Comparison of ENCODE assay signal across 1 cellular context in the genomic region with DNA sequence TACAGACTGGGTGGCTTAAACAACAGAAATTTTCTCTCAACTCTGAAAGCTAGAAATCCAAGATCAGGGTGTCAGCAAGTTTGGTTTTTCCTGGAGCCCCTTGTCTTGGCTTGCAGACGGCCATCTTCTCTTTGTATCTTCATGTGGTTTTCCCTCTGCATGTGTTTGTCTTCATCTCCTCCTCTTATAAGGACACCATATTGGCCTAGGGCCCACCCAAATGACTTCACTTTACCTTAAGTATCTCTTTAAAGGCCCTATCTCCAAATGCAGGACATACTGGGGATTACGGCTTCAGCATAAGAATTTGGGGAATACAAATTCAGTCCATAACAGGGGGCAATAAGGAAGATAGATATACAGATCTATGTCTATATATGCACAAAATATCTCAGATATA.
A peak's percentile ranks its signal among the peaks of the same experiment; 100 is the strongest.
TF ChIP-seq lines count a peak whose summit lies in the region.

No MANE protein-coding gene starts in this region.

TF ChIP-seq in K562, 482 proteins besides CTCF, POLR2A, EP300 and RAD21 (continued from another document and continues in another):
- TF ChIP-seq, protein P1, sequence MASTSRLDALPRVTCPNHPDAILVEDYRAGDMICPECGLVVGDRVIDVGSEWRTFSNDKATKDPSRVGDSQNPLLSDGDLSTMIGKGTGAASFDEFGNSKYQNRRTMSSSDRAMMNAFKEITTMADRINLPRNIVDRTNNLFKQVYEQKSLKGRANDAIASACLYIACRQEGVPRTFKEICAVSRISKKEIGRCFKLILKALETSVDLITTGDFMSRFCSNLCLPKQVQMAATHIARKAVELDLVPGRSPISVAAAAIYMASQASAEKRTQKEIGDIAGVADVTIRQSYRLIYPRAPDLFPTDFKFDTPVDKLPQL (IDR thresholded peaks at IDR 0.05; ENCODE audit: extremely low read depth, insufficient read length) = no peak
- peak; percentile 62; the same call in 1 of the 2 replicates for TF ChIP-seq ZNF175 (CRISPR knock-in tag; IDR thresholded peaks at IDR 0.05; ENCODE audit: low read depth)
- 0 out of 4 replicates have a peak, but pooled peaks of 1 of the 2 experiments have one; percentile 32 for TF ChIP-seq FOXK2 (conservative IDR thresholded peaks at IDR 0.05 in 1 of 2, IDR thresholded peaks at IDR 0.05 in 1 of 2; ENCODE audit: low read depth in 2 of 2)
- no peak; the same call in 1 of the 2 replicates for TF ChIP-seq NR2C1 (IDR thresholded peaks at IDR 0.05)
- peak; percentile 47 for TF ChIP-seq NR2C1 (tag; IDR thresholded peaks at IDR 0.05)
- TF ChIP-seq BRCA1 (IDR thresholded peaks at IDR 0.05) = no peak
- no peak for TF ChIP-seq BRCA1 (CRISPR knock-in tag; IDR thresholded peaks at IDR 0.05)
- TF ChIP-seq, protein P2, sequence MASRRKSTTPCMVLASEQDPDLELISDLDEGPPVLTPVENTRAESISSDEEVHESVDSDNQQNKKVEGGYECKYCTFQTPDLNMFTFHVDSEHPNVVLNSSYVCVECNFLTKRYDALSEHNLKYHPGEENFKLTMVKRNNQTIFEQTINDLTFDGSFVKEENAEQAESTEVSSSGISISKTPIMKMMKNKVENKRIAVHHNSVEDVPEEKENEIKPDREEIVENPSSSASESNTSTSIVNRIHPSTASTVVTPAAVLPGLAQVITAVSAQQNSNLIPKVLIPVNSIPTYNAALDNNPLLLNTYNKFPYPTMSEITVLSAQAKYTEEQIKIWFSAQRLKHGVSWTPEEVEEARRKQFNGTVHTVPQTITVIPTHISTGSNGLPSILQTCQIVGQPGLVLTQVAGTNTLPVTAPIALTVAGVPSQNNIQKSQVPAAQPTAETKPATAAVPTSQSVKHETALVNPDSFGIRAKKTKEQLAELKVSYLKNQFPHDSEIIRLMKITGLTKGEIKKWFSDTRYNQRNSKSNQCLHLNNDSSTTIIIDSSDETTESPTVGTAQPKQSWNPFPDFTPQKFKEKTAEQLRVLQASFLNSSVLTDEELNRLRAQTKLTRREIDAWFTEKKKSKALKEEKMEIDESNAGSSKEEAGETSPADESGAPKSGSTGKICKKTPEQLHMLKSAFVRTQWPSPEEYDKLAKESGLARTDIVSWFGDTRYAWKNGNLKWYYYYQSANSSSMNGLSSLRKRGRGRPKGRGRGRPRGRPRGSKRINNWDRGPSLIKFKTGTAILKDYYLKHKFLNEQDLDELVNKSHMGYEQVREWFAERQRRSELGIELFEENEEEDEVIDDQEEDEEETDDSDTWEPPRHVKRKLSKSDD (conservative IDR thresholded peaks at IDR 0.05; ENCODE audit: low read length) = no peak
- TF ChIP-seq, protein P3, sequence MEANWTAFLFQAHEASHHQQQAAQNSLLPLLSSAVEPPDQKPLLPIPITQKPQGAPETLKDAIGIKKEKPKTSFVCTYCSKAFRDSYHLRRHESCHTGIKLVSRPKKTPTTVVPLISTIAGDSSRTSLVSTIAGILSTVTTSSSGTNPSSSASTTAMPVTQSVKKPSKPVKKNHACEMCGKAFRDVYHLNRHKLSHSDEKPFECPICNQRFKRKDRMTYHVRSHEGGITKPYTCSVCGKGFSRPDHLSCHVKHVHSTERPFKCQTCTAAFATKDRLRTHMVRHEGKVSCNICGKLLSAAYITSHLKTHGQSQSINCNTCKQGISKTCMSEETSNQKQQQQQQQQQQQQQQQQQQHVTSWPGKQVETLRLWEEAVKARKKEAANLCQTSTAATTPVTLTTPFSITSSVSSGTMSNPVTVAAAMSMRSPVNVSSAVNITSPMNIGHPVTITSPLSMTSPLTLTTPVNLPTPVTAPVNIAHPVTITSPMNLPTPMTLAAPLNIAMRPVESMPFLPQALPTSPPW (CRISPR knock-in tag; IDR thresholded peaks at IDR 0.05) = 0 out of 2 replicates have a peak, but pooled peaks have one; percentile 14
- peak; percentile 70 for TF ChIP-seq CBFA2T3 (IDR thresholded peaks at IDR 0.05)
- TF ChIP-seq PTRF (tag; IDR thresholded peaks at IDR 0.05) = peak; percentile 67; the same call in 1 of the 2 replicates
- TF ChIP-seq ZNF140 (CRISPR knock-in tag; IDR thresholded peaks at IDR 0.05) = no peak
- TF ChIP-seq ETV1 (tag; conservative IDR thresholded peaks at IDR 0.05; ENCODE audit: low read depth) = 0 out of 2 replicates have a peak, but pooled peaks have one; percentile 33
- TF ChIP-seq PHB (CRISPR knock-in tag; IDR thresholded peaks at IDR 0.05) = no peak
- TF ChIP-seq ZNF23 (CRISPR knock-in tag; IDR thresholded peaks at IDR 0.05) = no peak; the same call in 1 of the 2 replicates
- no peak for TF ChIP-seq NCOA2 (IDR thresholded peaks at IDR 0.05; ENCODE audit: partially characterized antibody in 2 of 2)
- TF ChIP-seq, protein P4, sequence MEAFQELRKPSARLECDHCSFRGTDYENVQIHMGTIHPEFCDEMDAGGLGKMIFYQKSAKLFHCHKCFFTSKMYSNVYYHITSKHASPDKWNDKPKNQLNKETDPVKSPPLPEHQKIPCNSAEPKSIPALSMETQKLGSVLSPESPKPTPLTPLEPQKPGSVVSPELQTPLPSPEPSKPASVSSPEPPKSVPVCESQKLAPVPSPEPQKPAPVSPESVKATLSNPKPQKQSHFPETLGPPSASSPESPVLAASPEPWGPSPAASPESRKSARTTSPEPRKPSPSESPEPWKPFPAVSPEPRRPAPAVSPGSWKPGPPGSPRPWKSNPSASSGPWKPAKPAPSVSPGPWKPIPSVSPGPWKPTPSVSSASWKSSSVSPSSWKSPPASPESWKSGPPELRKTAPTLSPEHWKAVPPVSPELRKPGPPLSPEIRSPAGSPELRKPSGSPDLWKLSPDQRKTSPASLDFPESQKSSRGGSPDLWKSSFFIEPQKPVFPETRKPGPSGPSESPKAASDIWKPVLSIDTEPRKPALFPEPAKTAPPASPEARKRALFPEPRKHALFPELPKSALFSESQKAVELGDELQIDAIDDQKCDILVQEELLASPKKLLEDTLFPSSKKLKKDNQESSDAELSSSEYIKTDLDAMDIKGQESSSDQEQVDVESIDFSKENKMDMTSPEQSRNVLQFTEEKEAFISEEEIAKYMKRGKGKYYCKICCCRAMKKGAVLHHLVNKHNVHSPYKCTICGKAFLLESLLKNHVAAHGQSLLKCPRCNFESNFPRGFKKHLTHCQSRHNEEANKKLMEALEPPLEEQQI (IDR thresholded peaks at IDR 0.05) = peak; percentile 57; the same call in 1 of the 2 replicates
- TF ChIP-seq, protein P5, sequence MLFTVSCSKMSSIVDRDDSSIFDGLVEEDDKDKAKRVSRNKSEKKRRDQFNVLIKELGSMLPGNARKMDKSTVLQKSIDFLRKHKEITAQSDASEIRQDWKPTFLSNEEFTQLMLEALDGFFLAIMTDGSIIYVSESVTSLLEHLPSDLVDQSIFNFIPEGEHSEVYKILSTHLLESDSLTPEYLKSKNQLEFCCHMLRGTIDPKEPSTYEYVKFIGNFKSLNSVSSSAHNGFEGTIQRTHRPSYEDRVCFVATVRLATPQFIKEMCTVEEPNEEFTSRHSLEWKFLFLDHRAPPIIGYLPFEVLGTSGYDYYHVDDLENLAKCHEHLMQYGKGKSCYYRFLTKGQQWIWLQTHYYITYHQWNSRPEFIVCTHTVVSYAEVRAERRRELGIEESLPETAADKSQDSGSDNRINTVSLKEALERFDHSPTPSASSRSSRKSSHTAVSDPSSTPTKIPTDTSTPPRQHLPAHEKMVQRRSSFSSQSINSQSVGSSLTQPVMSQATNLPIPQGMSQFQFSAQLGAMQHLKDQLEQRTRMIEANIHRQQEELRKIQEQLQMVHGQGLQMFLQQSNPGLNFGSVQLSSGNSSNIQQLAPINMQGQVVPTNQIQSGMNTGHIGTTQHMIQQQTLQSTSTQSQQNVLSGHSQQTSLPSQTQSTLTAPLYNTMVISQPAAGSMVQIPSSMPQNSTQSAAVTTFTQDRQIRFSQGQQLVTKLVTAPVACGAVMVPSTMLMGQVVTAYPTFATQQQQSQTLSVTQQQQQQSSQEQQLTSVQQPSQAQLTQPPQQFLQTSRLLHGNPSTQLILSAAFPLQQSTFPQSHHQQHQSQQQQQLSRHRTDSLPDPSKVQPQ (CRISPR knock-in tag; IDR thresholded peaks at IDR 0.05; ENCODE audit: borderline replicate concordance) = no peak
- no peak for TF ChIP-seq TAF15 (IDR thresholded peaks at IDR 0.05; ENCODE audit: low read depth, low read length)
- TF ChIP-seq NR2F6 (CRISPR knock-in tag; IDR thresholded peaks at IDR 0.05) = no peak
- TF ChIP-seq JUND (IDR thresholded peaks at IDR 0.05; ENCODE audit: borderline replicate concordance, low read depth, low read length) = no peak; the same call in 1 of the 2 replicates
- TF ChIP-seq JUND (tag; IDR thresholded peaks at IDR 0.05; ENCODE audit: borderline replicate concordance, low read depth, low read length) = peak; percentile 63; the same call in 1 of the 3 replicates
- no peak for TF ChIP-seq MTA2 (IDR thresholded peaks at IDR 0.05; ENCODE audit: low read depth)
- no peak for TF ChIP-seq RBM14 (IDR thresholded peaks at IDR 0.05; ENCODE audit: borderline replicate concordance, insufficient read depth, low read depth, low read length)
- TF ChIP-seq, protein P6, sequence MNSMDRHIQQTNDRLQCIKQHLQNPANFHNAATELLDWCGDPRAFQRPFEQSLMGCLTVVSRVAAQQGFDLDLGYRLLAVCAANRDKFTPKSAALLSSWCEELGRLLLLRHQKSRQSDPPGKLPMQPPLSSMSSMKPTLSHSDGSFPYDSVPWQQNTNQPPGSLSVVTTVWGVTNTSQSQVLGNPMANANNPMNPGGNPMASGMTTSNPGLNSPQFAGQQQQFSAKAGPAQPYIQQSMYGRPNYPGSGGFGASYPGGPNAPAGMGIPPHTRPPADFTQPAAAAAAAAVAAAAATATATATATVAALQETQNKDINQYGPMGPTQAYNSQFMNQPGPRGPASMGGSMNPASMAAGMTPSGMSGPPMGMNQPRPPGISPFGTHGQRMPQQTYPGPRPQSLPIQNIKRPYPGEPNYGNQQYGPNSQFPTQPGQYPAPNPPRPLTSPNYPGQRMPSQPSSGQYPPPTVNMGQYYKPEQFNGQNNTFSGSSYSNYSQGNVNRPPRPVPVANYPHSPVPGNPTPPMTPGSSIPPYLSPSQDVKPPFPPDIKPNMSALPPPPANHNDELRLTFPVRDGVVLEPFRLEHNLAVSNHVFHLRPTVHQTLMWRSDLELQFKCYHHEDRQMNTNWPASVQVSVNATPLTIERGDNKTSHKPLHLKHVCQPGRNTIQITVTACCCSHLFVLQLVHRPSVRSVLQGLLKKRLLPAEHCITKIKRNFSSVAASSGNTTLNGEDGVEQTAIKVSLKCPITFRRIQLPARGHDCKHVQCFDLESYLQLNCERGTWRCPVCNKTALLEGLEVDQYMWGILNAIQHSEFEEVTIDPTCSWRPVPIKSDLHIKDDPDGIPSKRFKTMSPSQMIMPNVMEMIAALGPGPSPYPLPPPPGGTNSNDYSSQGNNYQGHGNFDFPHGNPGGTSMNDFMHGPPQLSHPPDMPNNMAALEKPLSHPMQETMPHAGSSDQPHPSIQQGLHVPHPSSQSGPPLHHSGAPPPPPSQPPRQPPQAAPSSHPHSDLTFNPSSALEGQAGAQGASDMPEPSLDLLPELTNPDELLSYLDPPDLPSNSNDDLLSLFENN (IDR thresholded peaks at IDR 0.05; ENCODE audit: low read depth in 2 of 2, low read length in 2 of 2) = no peak
- peak; percentile 41 for TF ChIP-seq TBP (optimal IDR thresholded peaks at IDR 0.05; ENCODE audit: low read depth, low read length)
- TF ChIP-seq MEF2D (tag; conservative IDR thresholded peaks at IDR 0.05; ENCODE audit: low read depth) = peak; percentile 75; the same call in 1 of the 2 replicates
- no peak for TF ChIP-seq MBD2 (IDR thresholded peaks at IDR 0.05; ENCODE audit: borderline replicate concordance, low read depth)
- TF ChIP-seq CREM (IDR thresholded peaks at IDR 0.05; ENCODE audit: low read depth) = no peak
- peak; percentile 89 for TF ChIP-seq NFRKB (IDR thresholded peaks at IDR 0.05; ENCODE audit: low read depth)
- TF ChIP-seq PTTG1 (tag; IDR thresholded peaks at IDR 0.05; ENCODE audit: low read depth) = 0 out of 2 replicates have a peak, but pooled peaks have one; percentile 38
- TF ChIP-seq CHD1 (IDR thresholded peaks at IDR 0.05; ENCODE audit: low read length) = peak; percentile 49
- TF ChIP-seq ZNF589 (CRISPR knock-in tag; IDR thresholded peaks at IDR 0.05; ENCODE audit: low read depth) = peak; percentile 79; the same call in 1 of the 2 replicates
- TF ChIP-seq SUPT5H (IDR thresholded peaks at IDR 0.05) = no peak
- TF ChIP-seq, protein P7, sequence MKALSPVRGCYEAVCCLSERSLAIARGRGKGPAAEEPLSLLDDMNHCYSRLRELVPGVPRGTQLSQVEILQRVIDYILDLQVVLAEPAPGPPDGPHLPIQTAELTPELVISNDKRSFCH (CRISPR knock-in tag; IDR thresholded peaks at IDR 0.05) = no peak
- TF ChIP-seq, protein P7 (tag; IDR thresholded peaks at IDR 0.05) = peak; percentile 89
- TF ChIP-seq, protein P8, sequence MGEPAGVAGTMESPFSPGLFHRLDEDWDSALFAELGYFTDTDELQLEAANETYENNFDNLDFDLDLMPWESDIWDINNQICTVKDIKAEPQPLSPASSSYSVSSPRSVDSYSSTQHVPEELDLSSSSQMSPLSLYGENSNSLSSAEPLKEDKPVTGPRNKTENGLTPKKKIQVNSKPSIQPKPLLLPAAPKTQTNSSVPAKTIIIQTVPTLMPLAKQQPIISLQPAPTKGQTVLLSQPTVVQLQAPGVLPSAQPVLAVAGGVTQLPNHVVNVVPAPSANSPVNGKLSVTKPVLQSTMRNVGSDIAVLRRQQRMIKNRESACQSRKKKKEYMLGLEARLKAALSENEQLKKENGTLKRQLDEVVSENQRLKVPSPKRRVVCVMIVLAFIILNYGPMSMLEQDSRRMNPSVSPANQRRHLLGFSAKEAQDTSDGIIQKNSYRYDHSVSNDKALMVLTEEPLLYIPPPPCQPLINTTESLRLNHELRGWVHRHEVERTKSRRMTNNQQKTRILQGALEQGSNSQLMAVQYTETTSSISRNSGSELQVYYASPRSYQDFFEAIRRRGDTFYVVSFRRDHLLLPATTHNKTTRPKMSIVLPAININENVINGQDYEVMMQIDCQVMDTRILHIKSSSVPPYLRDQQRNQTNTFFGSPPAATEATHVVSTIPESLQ (CRISPR knock-in tag; IDR thresholded peaks at IDR 0.05) = no peak
- TF ChIP-seq ARID1B (IDR thresholded peaks at IDR 0.05) = peak; percentile 78
- peak; percentile 11; the same call in 1 of the 2 replicates for TF ChIP-seq PHF8 (IDR thresholded peaks at IDR 0.05; ENCODE audit: borderline replicate concordance, low read length)
- TF ChIP-seq KAT8 (IDR thresholded peaks at IDR 0.05; ENCODE audit: low read depth) = no peak
- TF ChIP-seq FOXJ3 (CRISPR knock-in tag; IDR thresholded peaks at IDR 0.05) = no peak
- TF ChIP-seq RBM17 (IDR thresholded peaks at IDR 0.05; ENCODE audit: borderline replicate concordance, low read depth, low read length) = no peak
- no peak for TF ChIP-seq NR4A1 (CRISPR knock-in tag; IDR thresholded peaks at IDR 0.05)
- peak; percentile 91 for TF ChIP-seq NR4A1 (tag; IDR thresholded peaks at IDR 0.05)
- TF ChIP-seq RB1 (IDR thresholded peaks at IDR 0.05; ENCODE audit: low read depth) = peak; percentile 38; the same call in 1 of the 2 replicates
- TF ChIP-seq IRF2 (CRISPR knock-in tag; IDR thresholded peaks at IDR 0.05) = no peak
- TF ChIP-seq SMAD3 (CRISPR knock-in tag; conservative IDR thresholded peaks at IDR 0.05) = no peak
- TF ChIP-seq MAFF (IDR thresholded peaks at IDR 0.05; ENCODE audit: low read length) = peak; percentile 2; the same call in 1 of the 2 replicates
- TF ChIP-seq ZNF445 (CRISPR knock-in tag; IDR thresholded peaks at IDR 0.05; ENCODE audit: low read depth) = no peak
- TF ChIP-seq TAF7 (tag; IDR thresholded peaks at IDR 0.05) = peak; percentile 28; the same call in 1 of the 2 replicates
- 0 out of 2 replicates have a peak, but pooled peaks have one; percentile 40 for TF ChIP-seq CXXC5 (CRISPR knock-in tag; IDR thresholded peaks at IDR 0.05)
